In the genomic region with DNA sequence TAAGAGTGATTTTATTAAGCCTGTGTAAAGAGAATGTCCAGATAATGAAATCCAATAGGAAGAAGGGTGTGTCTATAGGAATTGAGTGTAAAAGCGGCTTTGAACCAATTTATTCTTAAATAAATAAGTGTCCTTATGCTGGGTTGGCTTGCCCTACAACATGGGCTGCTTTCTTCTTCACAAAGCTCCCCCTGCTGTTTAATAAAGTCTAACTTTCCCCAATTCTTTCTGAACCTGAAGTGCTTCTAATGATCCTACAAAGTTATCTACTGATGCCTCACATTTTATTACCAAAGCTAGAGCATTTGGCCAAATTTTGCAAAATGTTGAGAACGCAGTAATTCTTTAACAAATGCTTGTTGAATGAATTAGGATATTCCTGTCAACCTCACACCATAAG, we compare ENCODE assay signal across 8 cellular contexts. TPM values are rescaled to one million over a fixed set of nuclear protein-coding genes. Genes with fewer than 3 reads are reported as not detected.
DNase-seq lines count a peak whose midpoint lies in the region; ATAC-seq, FAIRE-seq and TF ChIP-seq lines count a peak whose summit lies in the region.

No MANE protein-coding gene starts in this region.

- FAIRE-seq in bronchial epithelial cell (lab: Jason Lieb, UNC), result no peak

- H3K27me3 ChIP-seq in MM.1S (replicated peaks; ENCODE audit: insufficient read depth, low read length) (peaks cover 3% of the 10 kb centered on the region; the same call in 1 of the 2 replicates), bronchial epithelial cell (ENCODE audit: control insufficient read depth, insufficient read depth, low read length) (no peaks in the 10 kb centered on the region), liver (ENCODE audit: control insufficient read depth in 4 of 4, insufficient read depth in 4 of 4, low read length in 3 of 4) (no peaks in the 10 kb centered on the region)
- H3K27me3 ChIP-seq in effector memory CD4-positive, alpha-beta T cell (replicated peaks; ENCODE audit: control insufficient read depth, insufficient read depth, low read length, poor library complexity, severe bottlenecking), result no peaks in the 10 kb centered on the region

- H3K4me1 ChIP-seq in MM.1S (ENCODE audit: low read length), result peaks cover 11% of the 10 kb centered on the region; the same call in 1 of the 2 replicates
- H3K4me1 ChIP-seq in liver (ENCODE audit: control insufficient read depth in 4 of 4, insufficient read depth in 4 of 4, low read length in 3 of 4), result peaks cover 0 to 18% (median 5%) of the 10 kb centered on the region in 4 donors
- no peaks in the 10 kb centered on the region for H3K4me1 ChIP-seq in effector memory CD4-positive, alpha-beta T cell (ENCODE audit: control insufficient read depth, insufficient read depth, low read length, poor library complexity, severe bottlenecking)

- H2AFZ ChIP-seq in MM.1S (ENCODE audit: low read length), result no peak overlapping the region

- no peak overlapping the region for H3K4me2 ChIP-seq in MM.1S (ENCODE audit: low read depth, low read length)

- no peaks in the 10 kb centered on the region for H3K9me3 ChIP-seq in MM.1S (replicated peaks; ENCODE audit: insufficient read depth, low read length)
- H3K9me3 ChIP-seq in liver (ENCODE audit: control insufficient read depth in 4 of 4, low read length in 3 of 4), result no peaks in the 10 kb centered on the region
- H3K9me3 ChIP-seq in effector memory CD4-positive, alpha-beta T cell (ENCODE audit: control insufficient read depth, low read length), result no peaks in the 10 kb centered on the region

- H3K36me3 ChIP-seq in MM.1S (replicated peaks; ENCODE audit: insufficient read depth, low read length) (no peaks in the 10 kb centered on the region), bronchial epithelial cell (ENCODE audit: control insufficient read depth, insufficient read depth, low read length) (no peaks in the 10 kb centered on the region), liver (ENCODE audit: control insufficient read depth in 4 of 4, insufficient read depth in 3 of 4, low read depth in 1 of 4, low read length in 3 of 4) (no peaks in the 10 kb centered on the region)
- H3K36me3 ChIP-seq in effector memory CD4-positive, alpha-beta T cell (ENCODE audit: control insufficient read depth, insufficient read depth, low read length), result no peaks in the 10 kb centered on the region

- no peaks in the 10 kb centered on the region for H4K20me1 ChIP-seq in MM.1S (ENCODE audit: insufficient read depth, low read length)

- DNase-seq in G401 (ENCODE audit: low spot score) (peak; percentile 78), MM.1S (peak; percentile 58), bronchial epithelial cell (ENCODE audit: low read depth) (peak; percentile 61)
- DNase-seq in effector memory CD4-positive, alpha-beta T cell, result no peak

- no peak overlapping the region for H3K4me3 ChIP-seq in MM.1S (ENCODE audit: low read length)
- H3K4me3 ChIP-seq in bronchial epithelial cell (ENCODE audit: low read depth, low read length), result no peak overlapping the region
- no peak overlapping the region for H3K4me3 ChIP-seq in liver (ENCODE audit: low read depth in 1 of 3, low read length in 3 of 3)
- H3K4me3 ChIP-seq in effector memory CD4-positive, alpha-beta T cell (ENCODE audit: insufficient read depth, low read depth, low read length, poor library complexity, severe bottlenecking), result no peak overlapping the region

- peak; percentile 83 to 84 for TF ChIP-seq RAD21 in liver (IDR thresholded peaks at IDR 0.05)

- TF ChIP-seq CTCF in MM.1S (IDR thresholded peaks at IDR 0.05; ENCODE audit: low read length) (peak; percentile 43), bronchial epithelial cell (IDR thresholded peaks at IDR 0.05; ENCODE audit: insufficient read depth, low read length, severe bottlenecking) (peak; percentile 38), liver (IDR thresholded peaks at IDR 0.05; ENCODE audit: low read depth, low read length, missing input control) (peak; percentile 33)

- H3K27ac ChIP-seq in MM.1S (ENCODE audit: low read length) (no peak overlapping the region), liver (ENCODE audit: low read depth in 1 of 2, low read length in 2 of 2) (no peak overlapping the region)
- H3K27ac ChIP-seq in effector memory CD4-positive, alpha-beta T cell (ENCODE audit: insufficient read depth, low read length, poor library complexity, severe bottlenecking), result no peak overlapping the region

- no peak overlapping the region for H3K9ac ChIP-seq in MM.1S (ENCODE audit: low read length)
- no peak overlapping the region for H3K9ac ChIP-seq in liver (ENCODE audit: low read depth in 1 of 2, low read length in 2 of 2)

- in situ Hi-C loops in G401 (cut with HindIII; ENCODE audit: low sequenced_read_pairs), result no loop called here

- WGBS in liver, result 72% methylated on average over 2 of the region's 2 CpGs

- H3K9me2 ChIP-seq in MM.1S (replicated peaks; ENCODE audit: insufficient read depth, low read length), result no peaks in the 10 kb centered on the region

- H3F3A ChIP-seq in MM.1S (ENCODE audit: insufficient read depth, low read length), result 0 out of 2 replicates have a peak, but pooled peaks cover 7% of the 10 kb centered on the region

- no peaks in the 10 kb centered on the region for H3K79me2 ChIP-seq in MM.1S (ENCODE audit: low read length)

- no peak for ATAC-seq in GM21723 (IDR thresholded peaks at IDR 0.05; ENCODE audit: unreplicated experiment)
- ATAC-seq in HG02970 (IDR thresholded peaks at IDR 0.05; ENCODE audit: low FRiP score, unreplicated experiment), result no peak
- no peak for ATAC-seq in GM19397 (IDR thresholded peaks at IDR 0.05; ENCODE audit: unreplicated experiment)

TF ChIP-seq in liver, 16 proteins besides CTCF, POLR2A, EP300 and RAD21 (continues in another document):
- TF ChIP-seq YY1 (IDR thresholded peaks at IDR 0.05), result no peak
- no peak for TF ChIP-seq RXRA (IDR thresholded peaks at IDR 0.05)
- no peak for TF ChIP-seq HNF4A (conservative IDR thresholded peaks at IDR 0.05)
- no peak for TF ChIP-seq MAX (IDR thresholded peaks at IDR 0.05)
- TF ChIP-seq FOXA1 (IDR thresholded peaks at IDR 0.05), result no peak
- TF ChIP-seq JUND (IDR thresholded peaks at IDR 0.05), result no peak
- no peak for TF ChIP-seq HNF4G (IDR thresholded peaks at IDR 0.05)
- TF ChIP-seq ZBTB33 (IDR thresholded peaks at IDR 0.05), result no peak
- no peak for TF ChIP-seq TAF1 (conservative IDR thresholded peaks at IDR 0.05)
- TF ChIP-seq REST (IDR thresholded peaks at IDR 0.05), result no peak
- TF ChIP-seq FOXA2 (IDR thresholded peaks at IDR 0.05), result no peak
- TF ChIP-seq, protein P1, sequence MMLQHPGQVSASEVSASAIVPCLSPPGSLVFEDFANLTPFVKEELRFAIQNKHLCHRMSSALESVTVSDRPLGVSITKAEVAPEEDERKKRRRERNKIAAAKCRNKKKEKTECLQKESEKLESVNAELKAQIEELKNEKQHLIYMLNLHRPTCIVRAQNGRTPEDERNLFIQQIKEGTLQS (IDR thresholded peaks at IDR 0.05), result no peak
- no peak for TF ChIP-seq NR2F2 (IDR thresholded peaks at IDR 0.05)
- TF ChIP-seq EGR1 (IDR thresholded peaks at IDR 0.05; ENCODE audit: low read depth in 2 of 2), result no peak
- TF ChIP-seq GABPA (IDR thresholded peaks at IDR 0.05 in 1 of 2, conservative IDR thresholded peaks at IDR 0.05 in 1 of 2), result no peak

RNA-seq across cellular contexts. Expression of gene SIRT5, which starts 36.3 kb away (rescaled TPM):
- total RNA-seq in G401 (2014; rRNA removed; shearing (Covaris generic)), result 9.7 and 13.9 TPM in 2 replicates
- total RNA-seq in bronchial epithelial cell (10.8 and 15.7 TPM in 2 replicates), liver (10 to 100 TPM in 1 of 2 donors, 1 to 10 TPM in 1; 9.6 to 12.6 TPM)
- 1 to 10 TPM; 7.5 to 8.1 TPM for polyA plus RNA-seq in liver

RNA-seq across cellular contexts. Expression of gene GFOD1, which starts 50.7 kb away (rescaled TPM):
- not detected in 2 replicates for total RNA-seq in G401 (2014; rRNA removed; shearing (Covaris generic))
- total RNA-seq in bronchial epithelial cell (16.3 and 20.6 TPM in 2 replicates), liver (10 to 100 TPM in 1 of 2 donors, 1 to 10 TPM in 1; 7.4 to 16.8 TPM)
- 1 to 10 TPM; 2.6 TPM for polyA plus RNA-seq in liver

Comparison
In these comparisons a context has a peak if more than half of its experiments do, and no peak if none do; other contexts are left out.
1. DNase-seq: peak in G401 (single experiment), MM.1S (single experiment) and bronchial epithelial cell (single experiment); none in effector memory CD4-positive, alpha-beta T cell (0 of 3).
2. Peak in every context shown above with its lines, with median percentiles within 50 percentile points of each other: CTCF ChIP-seq.